7 cellular contexts compared by ENCODE assay signal in genomic region chrX:81120936-81121351, GRCh38.
DNase-seq lines count a peak whose midpoint lies in the region; ATAC-seq and TF ChIP-seq lines count a peak whose summit lies in the region.

No MANE protein-coding gene starts in this region.

- peak; percentile 69 for TF ChIP-seq CTCF in GM10266 (IDR thresholded peaks at IDR 0.05; ENCODE audit: control insufficient read depth, insufficient read depth, low read depth, missing control alignments)
- TF ChIP-seq CTCF in lower leg skin (IDR thresholded peaks at IDR 0.05), result no peak

- peak overlapping the region; percentile 73 for H3K4me3 ChIP-seq in Jurkat, Clone E6-1 (ENCODE audit: low read length)
- peak overlapping the region; percentile 15 for H3K4me3 ChIP-seq in lower leg skin (ENCODE audit: low read depth, poor library complexity, severe bottlenecking)

- peak; percentile 54 for ATAC-seq in GM21737 (IDR thresholded peaks at IDR 0.05; ENCODE audit: unreplicated experiment)

- 0 to 26% methylated on average over 12 of the region's 12 CpGs for WGBS in lower leg skin, 2 donors

- TF ChIP-seq POLR2A in lower leg skin (IDR thresholded peaks at IDR 0.05), result no peak

- peak; percentile 6 for DNase-seq in GM10266 (ENCODE audit: extremely low spot score)
- DNase-seq in Jurkat, Clone E6-1 (ENCODE audit: low read depth, low spot score), result peak; percentile 50
- DNase-seq in T-helper 9 cell, result peak; percentile 14
- DNase-seq in dermis blood vessel endothelial cell, result peak; percentile 56
- no peak for DNase-seq in lower leg skin (ENCODE audit: low spot score in 2 of 2)
- peak; percentile 12 to 15 for DNase-seq in stimulated activated CD4-positive, alpha-beta T cell treated with anti-CD3 and anti-CD28 coated beads, Interleukin-4, amount 100 ng/mL, for 48 hours (ENCODE audit: low read depth in 2 of 2)

- intact Hi-C loops in lower leg skin (cut with DNase I; ENCODE audit: low total_unique reads), result no loop called here

Comparison
In these comparisons a context has a peak if more than half of its experiments do, and no peak if none do; other contexts are left out.
1. DNase-seq: peak in GM10266 (single experiment), Jurkat, Clone E6-1 (single experiment), T-helper 9 cell (single experiment), dermis blood vessel endothelial cell (single experiment) and stimulated activated CD4-positive, alpha-beta T cell treated with anti-CD3 and anti-CD28 coated beads, Interleukin-4, amount 100 ng/mL, for 48 hours (2 of 2); none in lower leg skin (0 of 2).